8 cellular contexts compared by ENCODE assay signal in the genomic region with DNA sequence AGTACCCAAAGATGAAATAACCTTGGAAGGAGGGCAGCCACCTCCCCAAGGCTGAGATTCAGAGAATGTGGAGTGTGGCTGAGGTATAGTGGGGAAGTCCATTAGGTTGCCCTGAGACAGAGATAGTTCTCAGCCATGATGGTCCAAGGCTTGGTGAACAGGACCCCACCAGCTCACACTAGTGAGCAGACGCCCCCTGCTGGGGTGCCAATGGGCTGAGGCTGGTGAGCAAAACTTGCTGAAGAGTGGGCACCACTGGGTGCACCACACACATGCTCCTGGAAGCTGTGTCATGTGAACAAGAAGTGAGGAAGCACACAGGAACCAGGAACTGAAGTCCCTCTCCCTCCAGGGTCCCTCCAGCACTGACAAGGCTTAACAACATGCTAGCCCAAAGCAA. TPM values are rescaled to one million over a fixed set of nuclear protein-coding genes. Genes with fewer than 3 reads are reported as not detected.
DNase-seq lines count a peak whose midpoint lies in the region; ATAC-seq and TF ChIP-seq lines count a peak whose summit lies in the region.

No MANE protein-coding gene starts in this region.

- DNase-seq in activated T-cell treated with anti-CD3 and anti-CD28 coated beads for 1 hour (ENCODE audit: low read depth) (peak; percentile 31), activated T-cell treated with anti-CD3 and anti-CD28 coated beads for 4 hours (no peak), LHCN-M2 (ENCODE audit: low read depth) (peak; percentile 68), activated B cell treated with CpG ODN at 0.5 μM for 24 hours (peak; percentile 31), neural crest cell (ENCODE audit: low read depth, low spot score) (peak; percentile 41), DMS153 (lab: John Stamatoyannopoulos, UW) (no peak)
- peak; percentile 35 for DNase-seq in effector CD4-positive, alpha-beta T cell

- ATAC-seq in activated B cell treated with CpG ODN at 0.5 μM for 24 hours (ENCODE audit: low read depth) (peak; percentile 66), HG03045 (IDR thresholded peaks at IDR 0.05; ENCODE audit: unreplicated experiment) (no peak)

- POLR2A ChIA-PET in activated B cell treated with CpG ODN at 0.5 μM for 24 hours (lab: Charles Lee) = interaction anchor here (1.1 kb wide), 1 partner anchor 9 kb away, joined by 3 read pairs; a partner anchor contains a TSS

- no peak overlapping the region for H3K27ac Mint-ChIP-seq in activated B cell treated with CpG ODN at 0.5 μM for 24 hours
- no peak overlapping the region for H3K27ac Mint-ChIP-seq in neural crest cell (ENCODE audit: unreplicated experiment)

- CTCF ChIA-PET in activated B cell treated with CpG ODN at 0.5 μM for 24 hours (lab: Charles Lee) = interaction anchor here (0.8 to 1.4 kb wide), 4 partner anchors 9 to 317 kb away, joined by 3 to 4 read pairs (median 4); a partner anchor contains a TSS

- TF ChIP-seq CTCF in activated B cell treated with CpG ODN at 0.5 μM for 24 hours (IDR thresholded peaks at IDR 0.05) (no peak), neural crest cell (conservative IDR thresholded peaks at IDR 0.05) (peak; percentile 53)

- intact Hi-C loops in activated B cell treated with CpG ODN at 0.5 μM for 24 hours (cut with micrococcal nuclease) = no loop called here

- H3K27me3 Mint-ChIP-seq in activated B cell treated with CpG ODN at 0.5 μM for 24 hours (no peaks in the 10 kb centered on the region), neural crest cell (ENCODE audit: low read depth) (no peaks in the 10 kb centered on the region)

- H3K36me3 Mint-ChIP-seq in activated B cell treated with CpG ODN at 0.5 μM for 24 hours (ENCODE audit: low read depth) (no peaks in the 10 kb centered on the region), neural crest cell (ENCODE audit: low read depth) (peaks cover 5% of the 10 kb centered on the region)

- no peaks in the 10 kb centered on the region for H3K4me1 Mint-ChIP-seq in activated B cell treated with CpG ODN at 0.5 μM for 24 hours
- H3K4me1 Mint-ChIP-seq in neural crest cell = no peaks in the 10 kb centered on the region

- H3K9me3 Mint-ChIP-seq in activated B cell treated with CpG ODN at 0.5 μM for 24 hours = no peaks in the 10 kb centered on the region
- peaks cover 4% of the 10 kb centered on the region for H3K9me3 Mint-ChIP-seq in neural crest cell

- H3K4me3 Mint-ChIP-seq in activated B cell treated with CpG ODN at 0.5 μM for 24 hours (no peak overlapping the region), neural crest cell (no peak overlapping the region)

RNA-seq across cellular contexts. Expression of a gene that starts 8.9 kb away (rescaled TPM):
- 0.63 and 2.4 TPM in 2 replicates for total RNA-seq in LHCN-M2 (2014; rRNA removed)
- 0.68 TPM for polyA plus RNA-seq in LHCN-M2 (2012)
- total RNA-seq in activated B cell treated with CpG ODN at 0.5 μM for 24 hours = 2.9 and 3.4 TPM in 2 replicates
- 2.1 TPM in 2 replicates for total RNA-seq in neural crest cell

RNA-seq across cellular contexts. Expression of a gene that starts 9.3 kb away (rescaled TPM):
- total RNA-seq in LHCN-M2 (2014; rRNA removed) = 52.6 and 52.8 TPM in 2 replicates
- polyA plus RNA-seq in LHCN-M2 (2012) = 26.9 TPM
- 24.9 and 26.7 TPM in 2 replicates for total RNA-seq in activated B cell treated with CpG ODN at 0.5 μM for 24 hours
- 34.5 and 37.0 TPM in 2 replicates for total RNA-seq in neural crest cell

Comparison
In these comparisons a context has a peak if more than half of its experiments do, and no peak if none do; other contexts are left out.
1. DNase-seq: peak in activated T-cell treated with anti-CD3 and anti-CD28 coated beads for 1 hour (single experiment), LHCN-M2 (single experiment), activated B cell treated with CpG ODN at 0.5 μM for 24 hours (single experiment), effector CD4-positive, alpha-beta T cell (single experiment) and neural crest cell (single experiment); none in activated T-cell treated with anti-CD3 and anti-CD28 coated beads for 4 hours (single experiment) and DMS153 (single experiment).